9 cellular contexts compared by ENCODE assay signal in the genomic region with DNA sequence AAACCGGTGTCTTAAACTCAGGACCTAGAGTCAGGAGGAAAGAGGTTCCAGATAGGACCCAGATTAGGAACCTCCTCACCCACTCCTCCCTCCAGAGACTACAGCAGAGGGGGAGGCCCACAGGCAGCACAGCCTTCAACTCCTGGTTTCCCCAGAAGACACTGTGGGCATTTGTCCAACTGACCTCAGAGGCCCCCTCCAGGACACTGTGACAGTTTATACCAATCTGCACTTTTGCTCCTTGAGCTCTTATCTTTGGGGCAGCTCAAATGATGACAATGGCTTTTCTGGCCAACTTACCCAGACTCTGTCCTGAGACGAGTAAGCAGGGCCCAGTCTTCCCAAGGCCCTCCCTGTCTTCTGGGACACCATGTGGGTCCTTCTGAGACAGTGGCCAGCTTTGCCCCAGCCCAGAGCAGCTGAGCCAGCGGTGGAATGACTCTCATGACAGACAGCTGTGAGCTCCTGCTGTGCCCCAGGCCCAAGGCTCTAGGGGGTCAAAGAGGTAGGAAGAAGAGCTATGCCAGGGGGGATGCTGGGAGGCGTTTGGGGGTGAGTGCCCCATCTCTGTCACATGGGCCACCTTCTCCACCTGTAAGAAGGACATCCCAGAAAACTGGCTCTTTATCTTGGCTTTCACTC. TPM values are rescaled to one million over a fixed set of nuclear protein-coding genes. Genes with fewer than 3 reads are reported as not detected.
DNase-seq lines count a peak whose midpoint lies in the region; ATAC-seq and TF ChIP-seq lines count a peak whose summit lies in the region.
"Had no signal": no experiment of that assay in that cellular context is flagged by ENCODE, and none has a peak within 500 bp of the region (broad histone marks: within the 10 kb centered on the region; RNA-seq: fewer than 3 reads in every experiment).

No MANE protein-coding gene starts in this region.

- peak overlapping the region; percentile 75 to 98 (median 92) for H3K27ac Mint-ChIP-seq in CD8-positive, alpha-beta memory T cell
- peak overlapping the region in 1 of 3 donors; percentile 90 for H3K27ac Mint-ChIP-seq in IgD-negative memory B cell
- peak overlapping the region in 1 of 2 donors; percentile 64 for H3K27ac Mint-ChIP-seq in natural killer cell treated with Interleukin-12 subunit alpha and Interleukin-12 subunit beta and Interleukin-15 and Interleukin-18, amount 100 ng/mL, for 72 hours

- no peak for DNase-seq in CD8-positive, alpha-beta memory T cell
- DNase-seq in breast epithelium (ENCODE audit: low spot score in 2 of 2) (no peak), mucosa of descending colon (no peak), upper lobe of right lung (no peak)
- DNase-seq in natural killer cell treated with Interleukin-12 subunit alpha and Interleukin-12 subunit beta and Interleukin-15 and Interleukin-18, amount 100 ng/mL, for 72 hours (ENCODE audit: low spot score), result no peak

- peak overlapping the region in 6 of 7 donors; percentile 70 to 88 (median 80) for H3K4me3 Mint-ChIP-seq in CD8-positive, alpha-beta memory T cell
- peak overlapping the region in 3 of 4 donors; percentile 60 to 85 (median 65) for H3K4me3 Mint-ChIP-seq in IgD-negative memory B cell
- H3K4me3 Mint-ChIP-seq in natural killer cell treated with Interleukin-12 subunit alpha and Interleukin-12 subunit beta and Interleukin-15 and Interleukin-18, amount 100 ng/mL, for 72 hours, result peak overlapping the region; percentile 62

- H3K27me3 ChIP-seq in CD8-positive, alpha-beta memory T cell (ENCODE audit: insufficient read depth, low read length, poor library complexity, severe bottlenecking), result no peaks in the 10 kb centered on the region
- H3K27me3 ChIP-seq in breast epithelium (peaks cover 0 to 4% of the 10 kb centered on the region in 2 donors), upper lobe of right lung (peaks cover 23% of the 10 kb centered on the region)

- H3K9me3 ChIP-seq in CD8-positive, alpha-beta memory T cell (ENCODE audit: low read length), result no peaks in the 10 kb centered on the region
- H3K9me3 ChIP-seq in breast epithelium (no peaks in the 10 kb centered on the region), mucosa of descending colon (no peaks in the 10 kb centered on the region), upper lobe of right lung (no peaks in the 10 kb centered on the region)

- no peaks in the 10 kb centered on the region for H3K36me3 Mint-ChIP-seq in CD8-positive, alpha-beta memory T cell
- no peaks in the 10 kb centered on the region for H3K36me3 Mint-ChIP-seq in IgD-negative memory B cell
- H3K36me3 Mint-ChIP-seq in natural killer cell treated with Interleukin-12 subunit alpha and Interleukin-12 subunit beta and Interleukin-15 and Interleukin-18, amount 100 ng/mL, for 72 hours, result no peaks in the 10 kb centered on the region

- TF ChIP-seq POLR2A in breast epithelium (IDR thresholded peaks at IDR 0.05), result no peak

- H3K36me3 ChIP-seq in CD8-positive, alpha-beta memory T cell (ENCODE audit: insufficient read depth, low read length), result no peaks in the 10 kb centered on the region
- H3K36me3 ChIP-seq in breast epithelium, result no peaks in the 10 kb centered on the region
- no peaks in the 10 kb centered on the region for H3K36me3 ChIP-seq in mucosa of descending colon (ENCODE audit: low read depth)
- H3K36me3 ChIP-seq in upper lobe of right lung, result no peaks in the 10 kb centered on the region

- POLR2A ChIA-PET in CD8-positive, alpha-beta memory T cell (lab: Charles Lee), result interaction anchor here (0.6 to 1.0 kb wide), 2 partner anchors 10 to 53 kb away, joined by 4 read pairs; no protein-coding TSS in a partner anchor

- no peak for ATAC-seq in natural killer cell treated with Interleukin-12 subunit alpha and Interleukin-12 subunit beta and Interleukin-15 and Interleukin-18, amount 100 ng/mL, for 72 hours
- ATAC-seq in mucosa of descending colon (no peak), HG02973 (IDR thresholded peaks at IDR 0.05; ENCODE audit: unreplicated experiment) (no peak), upper lobe of right lung (no peak), HG03175 (IDR thresholded peaks at IDR 0.05; ENCODE audit: unreplicated experiment) (no peak)

- H3K27me3 Mint-ChIP-seq in CD8-positive, alpha-beta memory T cell, result peaks cover 22 to 35% of the 10 kb centered on the region in 2 donors
- peaks cover 19% of the 10 kb centered on the region for H3K27me3 Mint-ChIP-seq in IgD-negative memory B cell
- peaks cover 17 to 23% of the 10 kb centered on the region in 2 donors for H3K27me3 Mint-ChIP-seq in natural killer cell treated with Interleukin-12 subunit alpha and Interleukin-12 subunit beta and Interleukin-15 and Interleukin-18, amount 100 ng/mL, for 72 hours

- no peak for TF ChIP-seq CTCF in breast epithelium (IDR thresholded peaks at IDR 0.05)
- TF ChIP-seq CTCF in mucosa of descending colon (IDR thresholded peaks at IDR 0.05), result no peak
- TF ChIP-seq CTCF in upper lobe of right lung (IDR thresholded peaks at IDR 0.05), result no peak

- peak overlapping the region; percentile 48 for H3K4me3 ChIP-seq in CD8-positive, alpha-beta memory T cell (ENCODE audit: low read length)
- H3K4me3 ChIP-seq in breast epithelium, result peak overlapping the region in 1 of 3 donors; percentile 43
- no peak overlapping the region for H3K4me3 ChIP-seq in mucosa of descending colon
- no peak overlapping the region for H3K4me3 ChIP-seq in upper lobe of right lung

- H3K9me3 Mint-ChIP-seq in CD8-positive, alpha-beta memory T cell, result peaks cover 0 to 2% (median 0%) of the 10 kb centered on the region in 5 donors
- peaks cover 4 to 17% (median 4%) of the 10 kb centered on the region in 3 donors for H3K9me3 Mint-ChIP-seq in IgD-negative memory B cell
- no peaks in the 10 kb centered on the region for H3K9me3 Mint-ChIP-seq in natural killer cell treated with Interleukin-12 subunit alpha and Interleukin-12 subunit beta and Interleukin-15 and Interleukin-18, amount 100 ng/mL, for 72 hours

- peaks cover 10 to 33% (median 25%) of the 10 kb centered on the region in 3 donors for H3K4me1 Mint-ChIP-seq in CD8-positive, alpha-beta memory T cell
- H3K4me1 Mint-ChIP-seq in IgD-negative memory B cell, result peaks cover 17 to 21% (median 20%) of the 10 kb centered on the region in 3 donors
- H3K4me1 Mint-ChIP-seq in natural killer cell treated with Interleukin-12 subunit alpha and Interleukin-12 subunit beta and Interleukin-15 and Interleukin-18, amount 100 ng/mL, for 72 hours (ENCODE audit: low read depth in 2 of 2), result peaks cover 18 to 26% of the 10 kb centered on the region in 2 donors

- H3K27ac ChIP-seq in CD8-positive, alpha-beta memory T cell (ENCODE audit: low read depth, low read length), result peak overlapping the region; percentile 63
- peak overlapping the region; percentile 71 to 76 for H3K27ac ChIP-seq in breast epithelium
- no peak overlapping the region for H3K27ac ChIP-seq in upper lobe of right lung

- CTCF ChIA-PET in CD8-positive, alpha-beta memory T cell (lab: Charles Lee), result interaction anchor here (1.0 kb wide), 1 partner anchor 19 kb away, joined by 3 read pairs; no protein-coding TSS in a partner anchor

- intact Hi-C loops in breast epithelium (cut with DNase I; ENCODE audit: low total_unique reads) (no loop called here), mucosa of descending colon (cut with DNase I, micrococcal nuclease) (no loop called here), upper lobe of right lung (cut with DNase I) (no loop called here)

- peaks cover 22% of the 10 kb centered on the region for H3K4me1 ChIP-seq in CD8-positive, alpha-beta memory T cell (ENCODE audit: insufficient read depth, low read length)
- H3K4me1 ChIP-seq in breast epithelium (no peaks in the 10 kb centered on the region), mucosa of descending colon (ENCODE audit: low read depth) (no peaks in the 10 kb centered on the region), upper lobe of right lung (no peaks in the 10 kb centered on the region)

RNA-seq across cellular contexts. Expression of gene OR2V2, which starts 14.3 kb away (rescaled TPM):
- total RNA-seq in CD8-positive, alpha-beta memory T cell, result not detected
- not detected for polyA plus RNA-seq in CD8-positive, alpha-beta memory T cell
- polyA plus RNA-seq in IgD-negative memory B cell, result not detected
- total RNA-seq in breast epithelium (not detected), mucosa of descending colon (not detected), upper lobe of right lung (not detected)
- not detected for total RNA-seq in natural killer cell treated with Interleukin-12 subunit alpha and Interleukin-12 subunit beta and Interleukin-15 and Interleukin-18, amount 100 ng/mL, for 72 hours
- total RNA-seq: pulmonary artery endothelial cell had no signal

RNA-seq across cellular contexts. Expression of gene OR2V1, which starts 30.7 kb away (rescaled TPM):
- not detected for total RNA-seq in CD8-positive, alpha-beta memory T cell
- not detected for polyA plus RNA-seq in CD8-positive, alpha-beta memory T cell
- polyA plus RNA-seq in IgD-negative memory B cell, result not detected
- not detected for total RNA-seq in breast epithelium
- total RNA-seq in natural killer cell treated with Interleukin-12 subunit alpha and Interleukin-12 subunit beta and Interleukin-15 and Interleukin-18, amount 100 ng/mL, for 72 hours, result not detected
- not detected for total RNA-seq in mucosa of descending colon
- total RNA-seq in upper lobe of right lung, result not detected
- total RNA-seq: pulmonary artery endothelial cell had no signal

RNA-seq across cellular contexts. Expression of gene TRIM7, which starts 43.3 kb away (rescaled TPM):
- total RNA-seq in CD8-positive, alpha-beta memory T cell, result 1 to 10 TPM; 2.2 to 2.3 TPM
- polyA plus RNA-seq in CD8-positive, alpha-beta memory T cell, result 0.74 TPM
- polyA plus RNA-seq in IgD-negative memory B cell, result 0.71 TPM
- 1 to 10 TPM in 2 of 3 donors, under 1 TPM in 1; 0.29 to 5.4 (median 5.2) TPM for total RNA-seq in breast epithelium
- total RNA-seq in natural killer cell treated with Interleukin-12 subunit alpha and Interleukin-12 subunit beta and Interleukin-15 and Interleukin-18, amount 100 ng/mL, for 72 hours, result 1 to 10 TPM in 1 of 2 donors, not detected in 1; 1.3 TPM
- total RNA-seq in mucosa of descending colon, result 1 to 10 TPM; 1.5 to 3.9 (median 3.2) TPM
- 4.9 TPM for total RNA-seq in upper lobe of right lung
